2 cellular contexts compared by ENCODE assay signal in genomic region chr17:8867361-8867981, GRCh38.
TF ChIP-seq lines count a peak whose summit lies in the region.

TSS of gene PIK3R6 (minus strand) at chr17:8867674. CDS start at chr17:8849794, 17,880 bp downstream.

TF ChIP-seq in H1, 55 proteins besides CTCF, POLR2A, EP300 and RAD21:
- TF ChIP-seq SRF (IDR thresholded peaks at IDR 0.05; ENCODE audit: low read depth, low read length): no peak
- TF ChIP-seq CHD2 (IDR thresholded peaks at IDR 0.05; ENCODE audit: low read length): no peak
- TF ChIP-seq, protein P1, sequence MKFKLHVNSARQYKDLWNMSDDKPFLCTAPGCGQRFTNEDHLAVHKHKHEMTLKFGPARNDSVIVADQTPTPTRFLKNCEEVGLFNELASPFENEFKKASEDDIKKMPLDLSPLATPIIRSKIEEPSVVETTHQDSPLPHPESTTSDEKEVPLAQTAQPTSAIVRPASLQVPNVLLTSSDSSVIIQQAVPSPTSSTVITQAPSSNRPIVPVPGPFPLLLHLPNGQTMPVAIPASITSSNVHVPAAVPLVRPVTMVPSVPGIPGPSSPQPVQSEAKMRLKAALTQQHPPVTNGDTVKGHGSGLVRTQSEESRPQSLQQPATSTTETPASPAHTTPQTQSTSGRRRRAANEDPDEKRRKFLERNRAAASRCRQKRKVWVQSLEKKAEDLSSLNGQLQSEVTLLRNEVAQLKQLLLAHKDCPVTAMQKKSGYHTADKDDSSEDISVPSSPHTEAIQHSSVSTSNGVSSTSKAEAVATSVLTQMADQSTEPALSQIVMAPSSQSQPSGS (IDR thresholded peaks at IDR 0.05; ENCODE audit: low read length): no peak
- TF ChIP-seq CTBP2 (IDR thresholded peaks at IDR 0.05; ENCODE audit: borderline replicate concordance, insufficient read depth, insufficient read length, low read length): no peak
- no peak for TF ChIP-seq ZNF274 (IDR thresholded peaks at IDR 0.05; ENCODE audit: borderline replicate concordance, extremely low read depth, low read length)
- TF ChIP-seq SP2 (IDR thresholded peaks at IDR 0.05; ENCODE audit: low read length): no peak
- TF ChIP-seq BRCA1 (IDR thresholded peaks at IDR 0.05; ENCODE audit: low read depth, low read length): no peak
- no peak for TF ChIP-seq TAF7 (optimal IDR thresholded peaks at IDR 0.05; ENCODE audit: borderline replicate concordance, low read depth, low read length)
- no peak for TF ChIP-seq SIRT6 (IDR thresholded peaks at IDR 0.05; ENCODE audit: low read length)
- TF ChIP-seq GABPA (IDR thresholded peaks at IDR 0.05; ENCODE audit: borderline replicate concordance, insufficient read depth, low read length): no peak
- TF ChIP-seq EGR1 (IDR thresholded peaks at IDR 0.05; ENCODE audit: borderline replicate concordance, low read depth, low read length): no peak
- TF ChIP-seq, protein P2, sequence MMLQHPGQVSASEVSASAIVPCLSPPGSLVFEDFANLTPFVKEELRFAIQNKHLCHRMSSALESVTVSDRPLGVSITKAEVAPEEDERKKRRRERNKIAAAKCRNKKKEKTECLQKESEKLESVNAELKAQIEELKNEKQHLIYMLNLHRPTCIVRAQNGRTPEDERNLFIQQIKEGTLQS (IDR thresholded peaks at IDR 0.05; ENCODE audit: insufficient read depth, low read depth, low read length): no peak
- TF ChIP-seq GTF2F1 (IDR thresholded peaks at IDR 0.05; ENCODE audit: borderline replicate concordance, low read depth, low read length): no peak

TF ChIP-seq in GM23338, 12 proteins besides CTCF, POLR2A, EP300 and RAD21:
- TF ChIP-seq EZH2phosphoT487 (IDR thresholded peaks at IDR 0.05; ENCODE audit: unreplicated experiment): no peak
- TF ChIP-seq, protein P3, sequence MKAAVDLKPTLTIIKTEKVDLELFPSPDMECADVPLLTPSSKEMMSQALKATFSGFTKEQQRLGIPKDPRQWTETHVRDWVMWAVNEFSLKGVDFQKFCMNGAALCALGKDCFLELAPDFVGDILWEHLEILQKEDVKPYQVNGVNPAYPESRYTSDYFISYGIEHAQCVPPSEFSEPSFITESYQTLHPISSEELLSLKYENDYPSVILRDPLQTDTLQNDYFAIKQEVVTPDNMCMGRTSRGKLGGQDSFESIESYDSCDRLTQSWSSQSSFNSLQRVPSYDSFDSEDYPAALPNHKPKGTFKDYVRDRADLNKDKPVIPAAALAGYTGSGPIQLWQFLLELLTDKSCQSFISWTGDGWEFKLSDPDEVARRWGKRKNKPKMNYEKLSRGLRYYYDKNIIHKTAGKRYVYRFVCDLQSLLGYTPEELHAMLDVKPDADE (IDR thresholded peaks at IDR 0.05): no peak
- no peak for TF ChIP-seq STAT1 (IDR thresholded peaks at IDR 0.05; ENCODE audit: unreplicated experiment)
- TF ChIP-seq ZNF462 (CRISPR knock-in tag; IDR thresholded peaks at IDR 0.05): no peak
- no peak for TF ChIP-seq NANOG (IDR thresholded peaks at IDR 0.05; ENCODE audit: borderline replicate concordance)
- no peak for TF ChIP-seq CREB1 (CRISPR knock-in tag; IDR thresholded peaks at IDR 0.05; ENCODE audit: low read depth)
